In genomic region chr17:50560185-50560824, GRCh38 we compare ENCODE assay signal across 1 cellular context.
A peak's percentile ranks its signal among the peaks of the same experiment; 100 is the strongest.
TF ChIP-seq lines count a peak whose summit lies in the region.

Gene CACNA1G, plus strand, starts transcription at chr17:50560715. Its CDS starts 745 bp downstream, at chr17:50561460.

TF ChIP-seq in H1, 55 proteins besides CTCF, POLR2A, EP300 and RAD21 (continued from another document):
- TF ChIP-seq E2F6 (IDR thresholded peaks at IDR 0.05) (peak; percentile 55), SIN3A (conservative IDR thresholded peaks at IDR 0.05 in 1 of 2, IDR thresholded peaks at IDR 0.05 in 1 of 2; ENCODE audit: low read depth in 1 of 2, low read length in 2 of 2) (0 out of 4 replicates have a peak, but pooled peaks of 1 of the 2 experiments have one; percentile 40), CTBP2 (IDR thresholded peaks at IDR 0.05; ENCODE audit: borderline replicate concordance, insufficient read depth, insufficient read length, low read length) (peak; percentile 39), YY1 (IDR thresholded peaks at IDR 0.05; ENCODE audit: low read depth, low read length) (no peak), SP4 (IDR thresholded peaks at IDR 0.05; ENCODE audit: low read length) (peak; percentile 86; the same call in 1 of the 2 replicates), ASH2L (IDR thresholded peaks at IDR 0.05; ENCODE audit: low read length) (peak; percentile 51), CHD2 (IDR thresholded peaks at IDR 0.05; ENCODE audit: low read length) (no peak; the same call in none of the 2 replicates), POLR2AphosphoS5 (IDR thresholded peaks at IDR 0.05; ENCODE audit: low read depth, low read length) (no peak), EZH2 (IDR thresholded peaks at IDR 0.05; ENCODE audit: low read depth, low read length, severe bottlenecking) (no peak)
